ENCODE assay signal across 21 cellular contexts in genomic region chr12:102444707-102445106, GRCh38. TPM values are rescaled to one million over a fixed set of nuclear protein-coding genes. Genes with fewer than 3 reads are reported as not detected.
DNase-seq lines count a peak whose midpoint lies in the region; ATAC-seq, FAIRE-seq and TF ChIP-seq lines count a peak whose summit lies in the region.
"Had no signal": no experiment of that assay in that cellular context is flagged by ENCODE, and none has a peak within 500 bp of the region (broad histone marks: within the 10 kb centered on the region; RNA-seq: fewer than 3 reads in every experiment).

No MANE protein-coding gene starts in this region.

- TF ChIP-seq RAD21 in IMR-90 (IDR thresholded peaks at IDR 0.05; ENCODE audit: low read length) = no peak
- TF ChIP-seq RAD21 in HepG2 (CRISPR knock-in tag; IDR thresholded peaks at IDR 0.05) = no peak

- H3K27ac ChIP-seq in IMR-90 (ENCODE audit: insufficient read depth, low read length) = no peak overlapping the region
- no peak overlapping the region for H3K27ac ChIP-seq in HepG2 (ENCODE audit: extremely low read length, insufficient read depth, low read length)
- no peak overlapping the region for H3K27ac ChIP-seq in gastroesophageal sphincter
- H3K27ac ChIP-seq: BLaER1 treated with 17β-estradiol and CSF1 and Interleukin-3, amounts not matched to agents 10 nM and 100 nM; C4-2B had no signal

- no peak overlapping the region for H3K9ac ChIP-seq in IMR-90 (ENCODE audit: low read depth, low read length)
- H3K9ac ChIP-seq in HepG2 (ENCODE audit: insufficient read depth, low read depth, low read length) = no peak overlapping the region
- H3K9ac ChIP-seq: BLaER1 treated with 17β-estradiol and CSF1 and Interleukin-3, amounts not matched to agents 10 nM and 100 nM had no signal

- H3K36me3 ChIP-seq in IMR-90 (ENCODE audit: control insufficient read depth, insufficient read depth, low read length) = no peaks in the 10 kb centered on the region
- H3K36me3 ChIP-seq in HepG2 (replicated peaks in 1 of 2; ENCODE audit: control insufficient read depth in 1 of 2, insufficient read depth in 2 of 2, low read length in 2 of 2) = no peaks in the 10 kb centered on the region
- no peaks in the 10 kb centered on the region for H3K36me3 ChIP-seq in gastroesophageal sphincter
- H3K36me3 ChIP-seq: BLaER1 treated with 17β-estradiol and CSF1 and Interleukin-3, amounts not matched to agents 10 nM and 100 nM had no signal

- no peak overlapping the region for H2AK5ac ChIP-seq in IMR-90 (ENCODE audit: low read depth, low read length)

- no peak overlapping the region for H3K56ac ChIP-seq in IMR-90 (ENCODE audit: extremely low read depth, insufficient read depth, low read length)

- TF ChIP-seq CTCF in IMR-90 (conservative IDR thresholded peaks at IDR 0.05; ENCODE audit: low read depth, low read length) (no peak), HepG2 (CRISPR knock-in tag; IDR thresholded peaks at IDR 0.05) (no peak), gastroesophageal sphincter (IDR thresholded peaks at IDR 0.05) (no peak)

- H3K9me3 ChIP-seq in IMR-90 (ENCODE audit: control insufficient read depth, insufficient read depth, low read length) = no peaks in the 10 kb centered on the region
- no peaks in the 10 kb centered on the region for H3K9me3 ChIP-seq in HepG2 (ENCODE audit: low read length)
- no peaks in the 10 kb centered on the region for H3K9me3 ChIP-seq in gastroesophageal sphincter
- H3K9me3 ChIP-seq: Caco-2 had no signal

- H3K18ac ChIP-seq in IMR-90 (ENCODE audit: low read depth, low read length) = no peak overlapping the region

- in situ Hi-C loops in IMR-90 (cut with MboI; ENCODE audit: low sequenced_read_pairs) (no loop called here), HepG2 (cut with HindIII; ENCODE audit: extremely low pct_ligation_motif_present, low pct_unique_long_range_greater_than_20kb) (no loop called here)

- H3K4me2 ChIP-seq in IMR-90 (ENCODE audit: low read depth, low read length) = no peak overlapping the region
- no peak overlapping the region for H3K4me2 ChIP-seq in HepG2 (ENCODE audit: low read depth, low read length)
- H3K4me2 ChIP-seq: BLaER1 treated with 17β-estradiol and CSF1 and Interleukin-3, amounts not matched to agents 10 nM and 100 nM had no signal

- H2BK15ac ChIP-seq in IMR-90 (ENCODE audit: low read depth, low read length) = no peak overlapping the region

- no peak overlapping the region for H2BK5ac ChIP-seq in IMR-90 (ENCODE audit: low read depth, low read length, poor library complexity, severe bottlenecking)

- dilution Hi-C loops in IMR-90 (cut with HindIII; ENCODE audit: low sequenced_read_pairs, unreplicated experiment) = no loop called here

- no peak for TF ChIP-seq EP300 in HepG2 (IDR thresholded peaks at IDR 0.05; ENCODE audit: low read depth in 2 of 2, low read length in 2 of 2)
- no peak for TF ChIP-seq EP300 in HepG2 (CRISPR knock-in tag; IDR thresholded peaks at IDR 0.05; ENCODE audit: borderline replicate concordance)
- no peak for TF ChIP-seq EP300 in gastroesophageal sphincter (IDR thresholded peaks at IDR 0.05)

- no peak overlapping the region for H2BK120ac ChIP-seq in IMR-90 (ENCODE audit: low read depth, low read length)

- POLR2A ChIA-PET in IMR-90 (lab: Charles Lee; ENCODE audit: unreplicated experiment) = no interaction called here
- POLR2A ChIA-PET in HepG2 (lab: Yijun Ruan, JAX) = no interaction called here

- no peaks in the 10 kb centered on the region for H3K79me1 ChIP-seq in IMR-90 (ENCODE audit: low read depth in 1 of 2, low read length in 2 of 2)

- no peak overlapping the region for H2AK9ac ChIP-seq in IMR-90 (replicated peaks; ENCODE audit: low read depth, low read length, poor library complexity)

- no CpG with 5 or more reads among the region's 7 CpGs for WGBS in IMR-90 (ENCODE audit: extremely low coverage in 2 of 2, insufficient read length in 1 of 2), 2 experiments
- WGBS in HepG2 (ENCODE audit: low lambda C conversion rate) = 15% methylated on average over 7 of the region's 7 CpGs
- WGBS in gastroesophageal sphincter (ENCODE audit: low coverage in 1 of 2), 2 donors = 63 to 79% methylated on average over 6 to 7 of the region's 7 CpGs

- no peak overlapping the region for H4K8ac ChIP-seq in IMR-90 (ENCODE audit: low read depth in 2 of 2, low read length in 2 of 2)

- no peaks in the 10 kb centered on the region for H4K20me1 ChIP-seq in IMR-90 (ENCODE audit: insufficient read depth, low read length)
- H4K20me1 ChIP-seq in HepG2 (ENCODE audit: insufficient read depth, low read length) = no peaks in the 10 kb centered on the region
- H4K20me1 ChIP-seq: BLaER1 treated with 17β-estradiol and CSF1 and Interleukin-3, amounts not matched to agents 10 nM and 100 nM had no signal

- no peak overlapping the region for H3K4me3 ChIP-seq in IMR-90 (ENCODE audit: insufficient read depth, low read depth, low read length)
- no peak overlapping the region for H3K4me3 ChIP-seq in HepG2 (replicated peaks in 1 of 3; ENCODE audit: insufficient read depth in 1 of 3, low read depth in 2 of 3, low read length in 3 of 3)
- H3K4me3 ChIP-seq in gastroesophageal sphincter = no peak overlapping the region
- H3K4me3 ChIP-seq: BLaER1 treated with 17β-estradiol and CSF1 and Interleukin-3, amounts not matched to agents 10 nM and 100 nM had no signal

- H2AFZ ChIP-seq in IMR-90 (replicated peaks; ENCODE audit: low read length, poor library complexity) = no peak overlapping the region
- no peak overlapping the region for H2AFZ ChIP-seq in HepG2 (ENCODE audit: low read length)

- CTCF ChIA-PET in IMR-90 (lab: Yijun Ruan, JAX) = no interaction called here
- CTCF ChIA-PET in HepG2 (lab: Yijun Ruan, JAX; ENCODE audit: low intra/inter-chr PET ratio, low total read pairs) = no interaction called here

- peaks cover 5% of the 10 kb centered on the region for H3K4me1 ChIP-seq in IMR-90 (ENCODE audit: control insufficient read depth, insufficient read depth, low read length)
- H3K4me1 ChIP-seq in HepG2 (ENCODE audit: insufficient read depth, low read length) = 0 out of 2 replicates have a peak, but pooled peaks cover 6% of the 10 kb centered on the region
- H3K4me1 ChIP-seq in gastroesophageal sphincter = peaks cover 0 to 6% (median 0%) of the 10 kb centered on the region in 3 donors
- H3K4me1 ChIP-seq: BLaER1 treated with 17β-estradiol and CSF1 and Interleukin-3, amounts not matched to agents 10 nM and 100 nM; Caco-2 had no signal

- H2BK20ac ChIP-seq in IMR-90 (ENCODE audit: low read depth, low read length) = no peak overlapping the region

- no peak overlapping the region for H3K4ac ChIP-seq in IMR-90 (ENCODE audit: low read depth, low read length)

- intact Hi-C loops in IMR-90 (cut with micrococcal nuclease) = no loop called here
- intact Hi-C loops in HepG2 (cut with micrococcal nuclease; ENCODE audit: unreplicated experiment) = no loop called here

- no peak overlapping the region for H4K91ac ChIP-seq in IMR-90 (ENCODE audit: insufficient read depth, low read depth, low read length)

- ATAC-seq in IMR-90 (ENCODE audit: low read depth) (no peak), HepG2 (no peak), gastroesophageal sphincter (no peak), HG03520 (IDR thresholded peaks at IDR 0.05; ENCODE audit: unreplicated experiment) (no peak)
- ATAC-seq: CD8-positive, alpha-beta T cell had no signal

- no peaks in the 10 kb centered on the region for H3K79me2 ChIP-seq in HepG2 (ENCODE audit: insufficient read depth, low read length)

- TF ChIP-seq POLR2A in IMR-90 (IDR thresholded peaks at IDR 0.05; ENCODE audit: low read depth, low read length) (no peak), HepG2 (IDR thresholded peaks at IDR 0.05; ENCODE audit: insufficient read depth in 1 of 2, low read depth in 2 of 2, low read length in 2 of 2) (no peak), gastroesophageal sphincter (IDR thresholded peaks at IDR 0.05) (no peak)

- no peaks in the 10 kb centered on the region; the same call in 1 of the 2 replicates for H3K9me1 ChIP-seq in IMR-90 (ENCODE audit: insufficient read depth, low read length)

- H4K5ac ChIP-seq in IMR-90 (ENCODE audit: low read depth, low read length) = no peak overlapping the region

- H3K27me3 ChIP-seq in IMR-90 (ENCODE audit: control insufficient read depth, insufficient read depth, low read length) = no peaks in the 10 kb centered on the region
- no peaks in the 10 kb centered on the region for H3K27me3 ChIP-seq in HepG2 (ENCODE audit: control insufficient read depth in 1 of 2, insufficient read depth in 2 of 2, low read length in 2 of 2)
- no peaks in the 10 kb centered on the region for H3K27me3 ChIP-seq in gastroesophageal sphincter
- H3K27me3 ChIP-seq: BLaER1 treated with 17β-estradiol and CSF1 and Interleukin-3, amounts not matched to agents 10 nM and 100 nM had no signal

- no peak for FAIRE-seq in HepG2 (lab: Jason Lieb, UNC)
- FAIRE-seq: A204.1, D721Med, G401.6, GM12891, GM18507 had no signal

- no peak overlapping the region for H3K14ac ChIP-seq in IMR-90 (replicated peaks; ENCODE audit: low read depth, low read length)

- no peak for DNase-seq in IMR-90
- no peak for DNase-seq in HepG2 (ENCODE audit: low spot score)
- DNase-seq in NCI-H2227 (lab: John Stamatoyannopoulos, UW; ENCODE audit: unreplicated experiment) = no peak
- DNase-seq: 8988T; AML-193; Caco-2; Calu3; CD4-positive, alpha-beta T cell; CD8-positive, alpha-beta T cell; DMS79 treated with DMSO at 0.1 percent for 48 hours; GF-D8 had no signal

- BruUV-seq in IMR-90 (replicated peaks; lab: Mats Ljungman, UMichigan) (no TSS peak), HepG2 (replicated peaks; lab: Mats Ljungman, UMichigan) (no TSS peak)

- no peak overlapping the region for H3K23ac ChIP-seq in IMR-90 (ENCODE audit: low read depth, low read length)

RNA-seq across cellular contexts. Expression of gene IGF1, which starts 35.7 kb away (rescaled TPM):
- under 0.01 and 0.28 TPM in 2 replicates for total RNA-seq in IMR-90 (2012; rRNA removed)
- 0.12 and 0.19 TPM in 2 replicates for polyA plus RNA-seq in IMR-90 (2012; rRNA removed)
- polyA plus RNA-seq in IMR-90 (2012; cell fraction: cytosol; rRNA removed) = 0.19 TPM in 1 of 2 replicates, not detected in the other
- polyA plus RNA-seq in IMR-90 (2012; cell fraction: nucleus; rRNA removed; ENCODE audit: low replicate concordance) = 0.16 TPM in 1 of 2 replicates, not detected in the other
- not detected in 2 replicates for total RNA-seq in HepG2 (2016; rRNA removed; fragmentation: Illumina TruSeq; extraction: Trizol)
- total RNA-seq in HepG2 (2016; cell fraction: cytosol; rRNA removed; fragmentation: Illumina TruSeq; extraction: Trizol; ENCODE audit: low read depth) = not detected in 2 replicates
- not detected in 2 replicates for total RNA-seq in HepG2 (2016; cell fraction: insoluble cytoplasmic fraction; rRNA removed; fragmentation: Illumina TruSeq; extraction: Trizol)
- not detected in 2 replicates for total RNA-seq in HepG2 (2016; cell fraction: membrane; rRNA removed; fragmentation: Illumina TruSeq; extraction: Trizol)
- not detected in 2 replicates for total RNA-seq in HepG2 (2016; cell fraction: nucleus; rRNA removed; fragmentation: Illumina TruSeq; extraction: Trizol)
- polyA plus RNA-seq in HepG2 (2011; rRNA removed) = not detected in 2 replicates
- polyA plus RNA-seq in HepG2 (2011; cell fraction: cytosol; rRNA removed) = not detected in 2 replicates
- not detected in 2 replicates for polyA plus RNA-seq in HepG2 (2011; cell fraction: nucleus; rRNA removed)
- polyA plus RNA-seq in HepG2 (2012) = not detected in 2 replicates
- polyA plus RNA-seq in HepG2 (2016; cell fraction: cytosol; fragmentation: Illumina TruSeq; extraction: Trizol; ENCODE audit: low read depth) = not detected in 2 replicates
- not detected in 2 replicates for polyA plus RNA-seq in HepG2 (2016; cell fraction: insoluble cytoplasmic fraction; fragmentation: Illumina TruSeq; extraction: Trizol; ENCODE audit: low read depth)
- not detected in 2 replicates for polyA plus RNA-seq in HepG2 (2016; cell fraction: membrane; fragmentation: Illumina TruSeq; extraction: Trizol; ENCODE audit: low read depth)
- not detected in 2 replicates for polyA plus RNA-seq in HepG2 (2016; cell fraction: nucleus; fragmentation: Illumina TruSeq; extraction: Trizol; ENCODE audit: insufficient read depth, low read depth)
- not detected in 2 replicates for polyA minus RNA-seq in HepG2 (2011; rRNA and poly(A)+ RNA removed; ENCODE audit: low replicate concordance)
- polyA minus RNA-seq in HepG2 (2011; cell fraction: cytosol; rRNA and poly(A)+ RNA removed) = not detected in 2 replicates
- not detected in 2 replicates for polyA minus RNA-seq in HepG2 (2011; cell fraction: nucleus; rRNA and poly(A)+ RNA removed)
- total RNA-seq in gastroesophageal sphincter = 10 to 100 TPM; 17.3 to 58.7 (median 43.1) TPM
- total RNA-seq: B cell; Calu3; CD4-positive, alpha-beta T cell; CD8-positive, alpha-beta T cell had no signal

Comparison
In these comparisons a context has a peak if more than half of its experiments do, and no peak if none do; other contexts are left out.
1. RNA of gene IGF1, which starts 35.7 kb away (total RNA-seq): 17.3 to 58.7 TPM in gastroesophageal sphincter; under 0.01 to 0.28 TPM in IMR-90 and not detected in HepG2; every median in the first group is over 10 times any median in the second.